1 cellular context compared by ENCODE assay signal in the genomic region with DNA sequence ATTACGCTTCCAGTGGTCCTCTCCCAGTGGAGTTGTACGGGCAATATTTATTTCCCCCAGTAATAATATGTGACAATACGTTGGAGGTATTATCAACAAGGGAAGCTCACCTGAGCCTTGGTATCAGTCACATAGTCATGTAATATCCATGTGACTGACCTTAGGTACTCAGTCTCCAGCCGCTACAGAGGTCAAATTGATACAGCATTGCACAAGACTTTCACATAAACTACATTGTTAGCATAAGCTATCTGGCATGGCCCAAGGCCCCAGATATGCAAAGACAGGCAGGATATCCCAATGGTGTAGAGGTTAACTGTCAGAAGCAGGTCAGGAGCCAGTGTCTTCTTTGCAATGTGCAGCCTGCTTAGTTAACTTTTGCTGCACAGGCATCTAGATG.
TF ChIP-seq lines count a peak whose summit lies in the region.

No MANE protein-coding gene starts in this region.

TF ChIP-seq in HepG2, 621 proteins besides CTCF, POLR2A, EP300 and RAD21 (continued from another document):
- TF ChIP-seq, protein P1, sequence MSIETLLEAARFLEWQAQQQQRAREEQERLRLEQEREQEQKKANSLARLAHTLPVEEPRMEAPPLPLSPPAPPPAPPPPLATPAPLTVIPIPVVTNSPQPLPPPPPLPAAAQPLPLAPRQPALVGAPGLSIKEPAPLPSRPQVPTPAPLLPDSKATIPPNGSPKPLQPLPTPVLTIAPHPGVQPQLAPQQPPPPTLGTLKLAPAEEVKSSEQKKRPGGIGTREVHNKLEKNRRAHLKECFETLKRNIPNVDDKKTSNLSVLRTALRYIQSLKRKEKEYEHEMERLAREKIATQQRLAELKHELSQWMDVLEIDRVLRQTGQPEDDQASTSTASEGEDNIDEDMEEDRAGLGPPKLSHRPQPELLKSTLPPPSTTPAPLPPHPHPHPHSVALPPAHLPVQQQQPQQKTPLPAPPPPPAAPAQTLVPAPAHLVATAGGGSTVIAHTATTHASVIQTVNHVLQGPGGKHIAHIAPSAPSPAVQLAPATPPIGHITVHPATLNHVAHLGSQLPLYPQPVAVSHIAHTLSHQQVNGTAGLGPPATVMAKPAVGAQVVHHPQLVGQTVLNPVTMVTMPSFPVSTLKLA (IDR thresholded peaks at IDR 0.05) = no peak
- TF ChIP-seq PTBP1 (IDR thresholded peaks at IDR 0.05; ENCODE audit: low read depth, low read length, poor library complexity, severe bottlenecking) (no peak), FOSL2 (CRISPR knock-in tag; IDR thresholded peaks at IDR 0.05) (0 out of 2 replicates have a peak, but pooled peaks have one; percentile 15), NONO (IDR thresholded peaks at IDR 0.05) (no peak), NONO (CRISPR knock-in tag; conservative IDR thresholded peaks at IDR 0.05) (no peak), HMG20A (CRISPR knock-in tag; IDR thresholded peaks at IDR 0.05; ENCODE audit: borderline replicate concordance) (peak; percentile 39; the same call in 1 of the 2 replicates), ARNTL (CRISPR knock-in tag; IDR thresholded peaks at IDR 0.05) (peak; percentile 76; the same call in 1 of the 2 replicates), ZNF292 (CRISPR knock-in tag; IDR thresholded peaks at IDR 0.05; ENCODE audit: borderline replicate concordance, low read depth) (no peak), ZNF724P (CRISPR knock-in tag; IDR thresholded peaks at IDR 0.05; ENCODE audit: borderline replicate concordance) (no peak), BRCA1 (CRISPR knock-in tag; IDR thresholded peaks at IDR 0.05) (no peak), TEAD3 (CRISPR knock-in tag; optimal IDR thresholded peaks at IDR 0.05; ENCODE audit: borderline replicate concordance) (peak; percentile 44), ARNT2 (CRISPR knock-in tag; IDR thresholded peaks at IDR 0.05; ENCODE audit: low read depth) (no peak), ZNF563 (CRISPR knock-in tag; IDR thresholded peaks at IDR 0.05) (no peak), TBX3 (IDR thresholded peaks at IDR 0.05; ENCODE audit: borderline replicate concordance) (no peak), ZFP36L2 (CRISPR knock-in tag; IDR thresholded peaks at IDR 0.05) (no peak)
- TF ChIP-seq, protein P2, sequence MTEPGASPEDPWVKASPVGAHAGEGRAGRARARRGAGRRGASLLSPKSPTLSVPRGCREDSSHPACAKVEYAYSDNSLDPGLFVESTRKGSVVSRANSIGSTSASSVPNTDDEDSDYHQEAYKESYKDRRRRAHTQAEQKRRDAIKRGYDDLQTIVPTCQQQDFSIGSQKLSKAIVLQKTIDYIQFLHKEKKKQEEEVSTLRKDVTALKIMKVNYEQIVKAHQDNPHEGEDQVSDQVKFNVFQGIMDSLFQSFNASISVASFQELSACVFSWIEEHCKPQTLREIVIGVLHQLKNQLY (CRISPR knock-in tag; IDR thresholded peaks at IDR 0.05) = peak; percentile 38; the same call in 1 of the 2 replicates
- TF ChIP-seq, protein P3, sequence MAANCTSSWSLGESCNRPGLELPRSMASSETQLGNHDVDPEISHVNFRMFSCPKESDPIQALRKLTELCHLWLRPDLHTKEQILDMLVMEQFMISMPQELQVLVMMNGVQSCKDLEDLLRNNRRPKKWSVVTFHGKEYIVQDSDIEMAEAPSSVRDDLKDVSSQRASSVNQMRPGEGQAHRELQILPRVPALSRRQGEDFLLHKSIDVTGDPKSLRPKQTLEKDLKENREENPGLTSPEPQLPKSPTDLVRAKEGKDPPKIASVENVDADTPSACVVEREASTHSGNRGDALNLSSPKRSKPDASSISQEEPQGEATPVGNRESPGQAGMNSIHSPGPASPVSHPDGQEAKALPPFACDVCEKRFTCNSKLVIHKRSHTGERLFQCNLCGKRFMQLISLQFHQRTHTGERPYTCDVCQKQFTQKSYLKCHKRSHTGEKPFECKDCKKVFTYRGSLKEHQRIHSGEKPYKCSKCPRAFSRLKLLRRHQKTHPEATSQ (CRISPR knock-in tag; IDR thresholded peaks at IDR 0.05; ENCODE audit: borderline replicate concordance) = no peak
- TF ChIP-seq, protein P4, sequence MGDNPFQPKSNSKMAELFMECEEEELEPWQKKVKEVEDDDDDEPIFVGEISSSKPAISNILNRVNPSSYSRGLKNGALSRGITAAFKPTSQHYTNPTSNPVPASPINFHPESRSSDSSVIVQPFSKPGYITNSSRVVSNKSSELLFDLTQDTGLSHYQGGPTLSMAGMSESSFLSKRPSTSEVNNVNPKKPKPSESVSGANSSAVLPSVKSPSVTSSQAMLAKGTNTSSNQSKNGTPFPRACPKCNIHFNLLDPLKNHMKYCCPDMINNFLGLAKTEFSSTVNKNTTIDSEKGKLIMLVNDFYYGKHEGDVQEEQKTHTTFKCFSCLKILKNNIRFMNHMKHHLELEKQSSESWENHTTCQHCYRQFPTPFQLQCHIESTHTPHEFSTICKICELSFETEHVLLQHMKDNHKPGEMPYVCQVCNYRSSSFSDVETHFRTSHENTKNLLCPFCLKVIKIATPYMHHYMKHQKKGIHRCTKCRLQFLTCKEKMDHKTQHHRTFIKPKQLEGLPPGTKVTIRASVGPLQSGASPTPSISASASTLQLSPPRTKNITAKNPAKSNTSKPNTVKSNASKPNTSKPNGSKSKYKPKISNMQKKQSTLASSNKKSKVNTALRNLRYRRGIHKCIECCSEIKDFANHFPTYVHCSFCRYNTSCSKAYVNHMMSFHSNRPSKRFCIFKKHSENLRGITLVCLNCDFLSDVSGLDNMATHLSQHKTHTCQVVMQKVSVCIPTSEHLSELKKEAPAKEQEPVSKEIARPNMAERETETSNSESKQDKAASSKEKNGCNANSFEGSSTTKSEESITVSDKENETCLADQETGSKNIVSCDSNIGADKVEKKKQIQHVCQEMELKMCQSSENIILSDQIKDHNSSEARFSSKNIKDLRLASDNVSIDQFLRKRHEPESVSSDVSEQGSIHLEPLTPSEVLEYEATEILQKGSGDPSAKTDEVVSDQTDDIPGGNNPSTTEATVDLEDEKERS (CRISPR knock-in tag; IDR thresholded peaks at IDR 0.05) = no peak
- TF ChIP-seq, protein P5, sequence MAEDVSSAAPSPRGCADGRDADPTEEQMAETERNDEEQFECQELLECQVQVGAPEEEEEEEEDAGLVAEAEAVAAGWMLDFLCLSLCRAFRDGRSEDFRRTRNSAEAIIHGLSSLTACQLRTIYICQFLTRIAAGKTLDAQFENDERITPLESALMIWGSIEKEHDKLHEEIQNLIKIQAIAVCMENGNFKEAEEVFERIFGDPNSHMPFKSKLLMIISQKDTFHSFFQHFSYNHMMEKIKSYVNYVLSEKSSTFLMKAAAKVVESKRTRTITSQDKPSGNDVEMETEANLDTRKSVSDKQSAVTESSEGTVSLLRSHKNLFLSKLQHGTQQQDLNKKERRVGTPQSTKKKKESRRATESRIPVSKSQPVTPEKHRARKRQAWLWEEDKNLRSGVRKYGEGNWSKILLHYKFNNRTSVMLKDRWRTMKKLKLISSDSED (CRISPR knock-in tag; IDR thresholded peaks at IDR 0.05) = no peak
- TF ChIP-seq, protein P6, sequence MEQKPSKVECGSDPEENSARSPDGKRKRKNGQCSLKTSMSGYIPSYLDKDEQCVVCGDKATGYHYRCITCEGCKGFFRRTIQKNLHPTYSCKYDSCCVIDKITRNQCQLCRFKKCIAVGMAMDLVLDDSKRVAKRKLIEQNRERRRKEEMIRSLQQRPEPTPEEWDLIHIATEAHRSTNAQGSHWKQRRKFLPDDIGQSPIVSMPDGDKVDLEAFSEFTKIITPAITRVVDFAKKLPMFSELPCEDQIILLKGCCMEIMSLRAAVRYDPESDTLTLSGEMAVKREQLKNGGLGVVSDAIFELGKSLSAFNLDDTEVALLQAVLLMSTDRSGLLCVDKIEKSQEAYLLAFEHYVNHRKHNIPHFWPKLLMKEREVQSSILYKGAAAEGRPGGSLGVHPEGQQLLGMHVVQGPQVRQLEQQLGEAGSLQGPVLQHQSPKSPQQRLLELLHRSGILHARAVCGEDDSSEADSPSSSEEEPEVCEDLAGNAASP (CRISPR knock-in tag; IDR thresholded peaks at IDR 0.05; ENCODE audit: borderline replicate concordance) = 0 out of 2 replicates have a peak, but pooled peaks have one; percentile 9
- TF ChIP-seq, protein P7, sequence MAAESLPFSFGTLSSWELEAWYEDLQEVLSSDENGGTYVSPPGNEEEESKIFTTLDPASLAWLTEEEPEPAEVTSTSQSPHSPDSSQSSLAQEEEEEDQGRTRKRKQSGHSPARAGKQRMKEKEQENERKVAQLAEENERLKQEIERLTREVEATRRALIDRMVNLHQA (CRISPR knock-in tag; IDR thresholded peaks at IDR 0.05) = no peak
